ENCODE assay signal across 8 cellular contexts in genomic region chr1:86753700-86754099, GRCh38. TPM values are rescaled to one million over a fixed set of nuclear protein-coding genes. Genes with fewer than 3 reads are reported as not detected.
A peak's percentile ranks its signal among the peaks of the same experiment; 100 is the strongest.
DNase-seq lines count a peak whose midpoint lies in the region; ATAC-seq and TF ChIP-seq lines count a peak whose summit lies in the region.

No MANE protein-coding gene starts in this region.

- H3K79me2 ChIP-seq in DOHH2 (ENCODE audit: control insufficient read depth, low read length) (no peaks in the 10 kb centered on the region), OCI-LY3 (ENCODE audit: low read length) (no peaks in the 10 kb centered on the region)

- peaks cover 14% of the 10 kb centered on the region; the same call in 1 of the 2 replicates for H3F3A ChIP-seq in DOHH2 (ENCODE audit: control insufficient read depth, insufficient read depth)

- no peaks in the 10 kb centered on the region for H3K9me2 ChIP-seq in DOHH2 (replicated peaks; ENCODE audit: control insufficient read depth, low read length)

- intact Hi-C loops in colonic mucosa (cut with DNase I): no loop called here
- intact Hi-C loops in heart right ventricle (cut with DNase I): loop anchor here in 1 of 10 donors (10.0 kb wide), 1 partner anchor 279 kb away; no protein-coding TSS in a partner anchor

- ATAC-seq in heart right ventricle: no peak

- H3K36me3 ChIP-seq in DOHH2 (ENCODE audit: control insufficient read depth, low read length) (no peaks in the 10 kb centered on the region), HEK293 (ENCODE audit: control insufficient read depth in 2 of 2, insufficient read depth in 1 of 2, low read length in 2 of 2) (no peaks in the 10 kb centered on the region), OCI-LY3 (replicated peaks; ENCODE audit: low read depth, low read length) (no peaks in the 10 kb centered on the region), colonic mucosa (no peaks in the 10 kb centered on the region), heart right ventricle (no peaks in the 10 kb centered on the region)

- H4K20me1 ChIP-seq in DOHH2 (ENCODE audit: control insufficient read depth, insufficient read depth, low read depth, low read length) (no peaks in the 10 kb centered on the region), OCI-LY3 (ENCODE audit: insufficient read depth, low read length) (no peaks in the 10 kb centered on the region)

- CTCF ChIA-PET in HEK293 (lab: Yijun Ruan, JAX): interaction anchor here (0.6 to 2.0 kb wide), 9 partner anchors 9 to 253 kb away, joined by 3 to 11 read pairs (median 4); no protein-coding TSS in a partner anchor

- H3K4me2 ChIP-seq in DOHH2 (ENCODE audit: low read length) (0 out of 2 replicates have a peak overlapping the region, but pooled peaks have one; percentile 86), OCI-LY3 (ENCODE audit: low read length) (peak overlapping the region; percentile 6; the same call in 1 of the 2 replicates)

- H3K27me3 ChIP-seq in DOHH2 (ENCODE audit: control insufficient read depth, low read length) (no peaks in the 10 kb centered on the region), OCI-LY3 (ENCODE audit: low read depth, low read length) (no peaks in the 10 kb centered on the region), colonic mucosa (no peaks in the 10 kb centered on the region), heart right ventricle (no peaks in the 10 kb centered on the region)

- H2AFZ ChIP-seq in OCI-LY3 (ENCODE audit: low read depth, low read length): no peak overlapping the region

- POLR2A ChIA-PET in HEK293 (lab: Yijun Ruan, JAX): no interaction called here

- H3K4me1 ChIP-seq in DOHH2 (ENCODE audit: control insufficient read depth, low read length) (peaks cover 36% of the 10 kb centered on the region), HEK293 (ENCODE audit: control insufficient read depth, insufficient read depth, low read length) (peaks cover 21% of the 10 kb centered on the region), OCI-LY3 (ENCODE audit: low read length) (peaks cover 31% of the 10 kb centered on the region), colonic mucosa (no peaks in the 10 kb centered on the region), heart right ventricle (peaks cover 0 to 3% (median 0%) of the 10 kb centered on the region in 9 donors)

- TF ChIP-seq CTCF in DOHH2 (IDR thresholded peaks at IDR 0.05; ENCODE audit: low read depth, low read length, poor library complexity, severe bottlenecking) (peak; percentile 42), HEK293 (tag by site-specific recombination; IDR thresholded peaks at IDR 0.05) (peak; percentile 67), OCI-LY3 (IDR thresholded peaks at IDR 0.05; ENCODE audit: low read depth, low read length) (peak; percentile 38), fibroblast of pulmonary artery (IDR thresholded peaks at IDR 0.05; ENCODE audit: low read length, missing control alignments) (peak; percentile 4), colonic mucosa (IDR thresholded peaks at IDR 0.05) (no peak), heart right ventricle (IDR thresholded peaks at IDR 0.05) (peak in 2 of 9 donors; percentile 11 to 16)

- no peaks in the 10 kb centered on the region for H3K9me3 ChIP-seq in DOHH2 (ENCODE audit: control insufficient read depth, insufficient read depth, low read length)
- H3K9me3 ChIP-seq in HEK293 (ENCODE audit: control insufficient read depth, insufficient read depth, low read depth, low read length): no peaks in the 10 kb centered on the region
- H3K9me3 ChIP-seq in OCI-LY3 (ENCODE audit: insufficient read depth, low read length): no peaks in the 10 kb centered on the region
- H3K9me3 ChIP-seq in colonic mucosa: no peaks in the 10 kb centered on the region
- H3K9me3 ChIP-seq in heart right ventricle: no peaks in the 10 kb centered on the region

- H3K27ac ChIP-seq in DOHH2 (ENCODE audit: low read depth, low read length) (no peak overlapping the region), HEK293 (ENCODE audit: extremely low read depth, low read depth, low read length) (no peak overlapping the region), OCI-LY3 (ENCODE audit: low read length) (no peak overlapping the region), colonic mucosa (no peak overlapping the region), heart right ventricle (no peak overlapping the region)

- H3K9ac ChIP-seq in OCI-LY3 (ENCODE audit: low read length) (no peak overlapping the region), colonic mucosa (ENCODE audit: low read depth in 2 of 2, low read length in 2 of 2) (no peak overlapping the region)

- H3K4me3 ChIP-seq in DOHH2 (ENCODE audit: low read length) (no peak overlapping the region), HEK293 (ENCODE audit: low read depth, low read length) (no peak overlapping the region), OCI-LY3 (ENCODE audit: low read length) (no peak overlapping the region), fibroblast of pulmonary artery (replicated peaks; ENCODE audit: low read depth, low read length) (no peak overlapping the region), colonic mucosa (no peak overlapping the region), heart right ventricle (no peak overlapping the region)

- DNase-seq in fibroblast of pulmonary artery (ENCODE audit: low read depth): no peak
- DNase-seq in COLO829 (ENCODE audit: low spot score): no peak
- no peak for DNase-seq in colonic mucosa
- DNase-seq in NCI-H226: no peak
- no peak for DNase-seq in heart right ventricle

TF ChIP-seq in HEK293, 187 proteins besides CTCF, POLR2A, EP300 and RAD21:
- TF ChIP-seq ZNF626 (tag by site-specific recombination; IDR thresholded peaks at IDR 0.05) (no peak), SCRT2 (tag by site-specific recombination; IDR thresholded peaks at IDR 0.05) (0 out of 2 replicates have a peak, but pooled peaks have one; percentile 14), ZNF768 (tag by site-specific recombination; IDR thresholded peaks at IDR 0.05) (no peak), ZNF654 (tag by site-specific recombination; IDR thresholded peaks at IDR 0.05; ENCODE audit: low read depth) (peak; percentile 25)

RNA-seq across cellular contexts. Expression of gene SH3GLB1, which starts 49.3 kb away (rescaled TPM):
- total RNA-seq in colonic mucosa: 100 to 1,000 TPM in 1 of 2 donors, 10 to 100 TPM in 1; 76.7 to 134 TPM
- 100 to 1,000 TPM; 101 to 160 (median 126) TPM for total RNA-seq in heart right ventricle
- polyA plus RNA-seq in heart right ventricle: 10 to 100 TPM; 20.4 to 53.7 TPM
